9 cellular contexts compared by ENCODE assay signal in the genomic region with DNA sequence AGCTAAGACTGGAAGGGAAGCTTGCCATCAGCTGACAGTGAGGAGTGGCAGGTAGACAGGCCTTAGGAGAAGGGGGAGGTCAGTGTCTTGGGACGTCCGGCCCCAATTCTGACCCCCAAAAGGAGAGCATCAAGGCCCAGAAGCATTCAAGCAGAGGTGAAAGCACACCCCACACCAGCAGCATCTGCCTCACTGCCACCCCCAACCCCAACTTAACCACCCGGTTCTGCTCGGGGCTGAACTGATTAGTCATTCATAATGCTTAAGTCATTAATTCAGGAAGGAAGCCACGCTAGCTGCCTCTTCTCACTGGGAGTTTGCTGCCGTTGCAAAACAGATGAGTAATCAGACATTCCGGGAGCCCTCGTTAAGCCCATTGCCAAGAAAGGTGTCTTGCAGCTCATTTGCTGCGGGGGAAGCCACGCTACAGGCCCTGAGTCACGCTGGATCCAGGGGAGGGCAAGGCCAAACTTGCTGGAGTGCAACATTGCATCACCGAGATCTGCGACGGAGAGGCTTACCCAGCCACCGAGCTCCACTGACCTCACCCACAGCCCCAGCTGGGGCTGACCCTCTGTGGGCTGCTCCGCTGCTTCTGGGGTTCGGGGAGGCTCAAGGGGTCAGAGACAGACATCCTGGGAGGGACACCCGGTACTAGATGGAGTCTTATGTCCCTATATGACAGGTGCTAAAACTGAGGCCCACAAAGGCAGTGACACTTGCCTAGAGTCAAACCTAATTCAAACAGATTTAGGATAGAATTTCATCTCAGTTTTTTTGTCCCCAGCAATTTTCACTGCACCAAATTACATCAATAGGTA. TPM values are rescaled to one million over a fixed set of nuclear protein-coding genes. Genes with fewer than 3 reads are reported as not detected.
A peak's percentile ranks its signal among the peaks of the same experiment; 100 is the strongest.
DNase-seq lines count a peak whose midpoint lies in the region; ATAC-seq, FAIRE-seq and TF ChIP-seq lines count a peak whose summit lies in the region.
"Had no signal": no experiment of that assay in that cellular context is flagged by ENCODE, and none has a peak within 500 bp of the region (broad histone marks: within the 10 kb centered on the region; RNA-seq: fewer than 3 reads in every experiment).

No MANE protein-coding gene starts in this region.

- H3K4me1 ChIP-seq in BLaER1 treated with 17β-estradiol and CSF1 and Interleukin-3, amounts not matched to agents 10 nM and 100 nM = peaks cover 14 to 94% (median 59%) of the 10 kb centered on the region in 10 experiments
- H3K4me1 ChIP-seq in osteoblast (ENCODE audit: insufficient read depth, low read length) = peaks cover 21% of the 10 kb centered on the region

- ATAC-seq in GM19025 (IDR thresholded peaks at IDR 0.05; ENCODE audit: low read depth, unreplicated experiment) (peak; percentile 55), T-helper 17 cell (peak; percentile 59)

- no peak overlapping the region for H3K4me3 Mint-ChIP-seq in T-helper 17 cell

- no peaks in the 10 kb centered on the region for H3K27me3 ChIP-seq in BLaER1 treated with 17β-estradiol and CSF1 and Interleukin-3, amounts not matched to agents 10 nM and 100 nM
- no peaks in the 10 kb centered on the region for H3K27me3 ChIP-seq in osteoblast (ENCODE audit: insufficient read depth, low read length)

- TF ChIP-seq CTCF in foreskin fibroblast (IDR thresholded peaks at IDR 0.05; ENCODE audit: low read depth, low read length) = no peak
- no peak for TF ChIP-seq CTCF in osteoblast (IDR thresholded peaks at IDR 0.05; ENCODE audit: extremely low read depth, low read depth, low read length)

- H2AFZ ChIP-seq in osteoblast (ENCODE audit: low read length) = no peak overlapping the region

- H3K36me3 Mint-ChIP-seq in T-helper 17 cell (ENCODE audit: low read depth) = no peaks in the 10 kb centered on the region

- peak overlapping the region in 9 of 11 experiments; percentile 42 to 70 (median 63); a peak in 17 of 22 replicates for H3K9ac ChIP-seq in BLaER1 treated with 17β-estradiol and CSF1 and Interleukin-3, amounts not matched to agents 10 nM and 100 nM
- H3K9ac ChIP-seq: KMS-11 had no signal

- no peaks in the 10 kb centered on the region for H3K9me3 ChIP-seq in BLaER1 treated with 17β-estradiol and CSF1 and Interleukin-3, amounts not matched to agents 10 nM and 100 nM (replicated peaks in 1 of 11)
- H3K9me3 ChIP-seq in T-helper 17 cell (ENCODE audit: control insufficient read depth, low read length, poor library complexity, severe bottlenecking) (no peaks in the 10 kb centered on the region), osteoblast (ENCODE audit: low read depth, low read length) (no peaks in the 10 kb centered on the region)

- no peak overlapping the region for H3K27ac Mint-ChIP-seq in T-helper 17 cell

- peak overlapping the region in 1 of 10 experiments; percentile 42; a peak in 3 of 20 replicates for H3K4me3 ChIP-seq in BLaER1 treated with 17β-estradiol and CSF1 and Interleukin-3, amounts not matched to agents 10 nM and 100 nM
- no peak overlapping the region for H3K4me3 ChIP-seq in foreskin fibroblast (ENCODE audit: low read depth in 1 of 2, low read length in 2 of 2)
- H3K4me3 ChIP-seq in osteoblast (ENCODE audit: insufficient read depth, low read length) = no peak overlapping the region

- peak overlapping the region; percentile 43 to 96 (median 82) for H3K4me2 ChIP-seq in BLaER1 treated with 17β-estradiol and CSF1 and Interleukin-3, amounts not matched to agents 10 nM and 100 nM
- peak overlapping the region; percentile 21 for H3K4me2 ChIP-seq in osteoblast (ENCODE audit: insufficient read depth, low read length)
- H3K4me2 ChIP-seq: KMS-11 had no signal

- H3K27ac ChIP-seq in BLaER1 treated with 17β-estradiol and CSF1 and Interleukin-3, amounts not matched to agents 10 nM and 100 nM = peak overlapping the region in 10 of 11 experiments; percentile 60 to 85 (median 78); a peak in 21 of 22 replicates
- H3K27ac ChIP-seq in osteoblast (ENCODE audit: low read depth, low read length) = peak overlapping the region; percentile 73
- H3K27ac ChIP-seq: KMS-11 had no signal

- no peaks in the 10 kb centered on the region for H4K20me1 ChIP-seq in BLaER1 treated with 17β-estradiol and CSF1 and Interleukin-3, amounts not matched to agents 10 nM and 100 nM
- H4K20me1 ChIP-seq in osteoblast (ENCODE audit: insufficient read depth, low read length) = no peaks in the 10 kb centered on the region

- no peaks in the 10 kb centered on the region for H3K79me2 ChIP-seq in osteoblast (ENCODE audit: insufficient read depth, low read length)

- DNase-seq in HTR-8/SVneo (ENCODE audit: insufficient read length, low spot score) (peak; percentile 96), T-helper 17 cell (no peak), foreskin fibroblast (peak; percentile 40 to 89), osteoblast (ENCODE audit: insufficient read length, low spot score, missing footprints) (peak; percentile 98), NCI-H526 (lab: John Stamatoyannopoulos, UW) (no peak), foreskin melanocyte (no peak)

- peaks cover 2% of the 10 kb centered on the region for H3K4me1 Mint-ChIP-seq in T-helper 17 cell

- peak; percentile 95 for FAIRE-seq in HTR-8/SVneo (lab: Jason Lieb, UNC)

- peaks cover 21% of the 10 kb centered on the region for H3K27me3 Mint-ChIP-seq in T-helper 17 cell

- H3K36me3 ChIP-seq in BLaER1 treated with 17β-estradiol and CSF1 and Interleukin-3, amounts not matched to agents 10 nM and 100 nM = no peaks in the 10 kb centered on the region
- no peaks in the 10 kb centered on the region for H3K36me3 ChIP-seq in osteoblast (ENCODE audit: insufficient read depth, low read length)

RNA-seq across cellular contexts. Expression of gene HES1, which starts 46.4 kb away (rescaled TPM):
- 1 to 10 TPM; 2.4 to 3.1 TPM for total RNA-seq in T-helper 17 cell
- 4.4 and 4.7 TPM in 2 replicates for total RNA-seq in osteoblast

Comparison
In these comparisons a context has a peak if more than half of its experiments do, and no peak if none do; other contexts are left out.
1. DNase-seq: peak in HTR-8/SVneo (single experiment), foreskin fibroblast (2 of 2) and osteoblast (single experiment); none in T-helper 17 cell (0 of 3), NCI-H526 (0 of 2) and foreskin melanocyte (single experiment).